ENCODE assay signal across 24 cellular contexts in the genomic region with DNA sequence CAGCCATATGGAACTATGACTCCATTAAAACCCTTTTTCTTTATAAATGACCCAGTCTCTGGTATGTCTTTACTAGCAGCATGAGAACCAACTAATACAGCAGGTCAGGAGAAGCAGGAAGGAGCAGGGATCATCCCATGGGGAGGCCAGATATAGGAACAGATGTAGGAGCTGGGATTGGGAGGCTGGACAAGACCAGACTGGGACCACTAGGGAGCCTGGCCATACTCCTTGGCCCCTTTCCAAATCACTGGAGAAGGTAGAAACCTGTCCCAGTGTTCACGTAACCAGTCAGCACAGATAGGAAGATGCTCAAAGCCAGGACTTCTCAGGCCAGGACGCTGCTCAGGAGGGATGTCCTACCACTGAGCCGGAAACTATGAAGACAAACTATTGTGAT.
DNase-seq lines count a peak whose midpoint lies in the region; ATAC-seq, FAIRE-seq and TF ChIP-seq lines count a peak whose summit lies in the region.
"Had no signal": no experiment of that assay in that cellular context is flagged by ENCODE, and none has a peak within 500 bp of the region (broad histone marks: within the 10 kb centered on the region; RNA-seq: fewer than 3 reads in every experiment).

No MANE protein-coding gene starts in this region.

- no peak overlapping the region for H3K4me2 ChIP-seq in osteoblast (ENCODE audit: insufficient read depth, low read length)
- H3K4me2 ChIP-seq: BLaER1 had no signal

- no peaks in the 10 kb centered on the region for H3K36me3 Mint-ChIP-seq in activated CD8-positive, alpha-beta memory T cell treated with anti-CD3 and anti-CD28 coated beads, Interleukin-2, amount 10 ng/mL, durations not matched to agents 7 days and 5 days
- H3K36me3 Mint-ChIP-seq: CD4-positive, CD25-positive, alpha-beta regulatory T cell had no signal

- no peaks in the 10 kb centered on the region for H4K20me1 ChIP-seq in osteoblast (ENCODE audit: insufficient read depth, low read length)
- H4K20me1 ChIP-seq: BLaER1 had no signal

- peaks cover 14% of the 10 kb centered on the region for H3K4me1 Mint-ChIP-seq in activated CD8-positive, alpha-beta memory T cell treated with anti-CD3 and anti-CD28 coated beads, Interleukin-2, amount 10 ng/mL, durations not matched to agents 7 days and 5 days

- no peak overlapping the region for H3K4me3 ChIP-seq in esophagus muscularis mucosa
- no peak overlapping the region for H3K4me3 ChIP-seq in osteoblast (ENCODE audit: insufficient read depth, low read length)
- H3K4me3 ChIP-seq: BLaER1 had no signal

- no peak for TF ChIP-seq EP300 in esophagus muscularis mucosa (IDR thresholded peaks at IDR 0.05)

- no peaks in the 10 kb centered on the region for H3K9me3 ChIP-seq in esophagus muscularis mucosa
- no peaks in the 10 kb centered on the region for H3K9me3 ChIP-seq in osteoblast (ENCODE audit: low read depth, low read length)
- H3K9me3 ChIP-seq: BLaER1 had no signal

- TF ChIP-seq CTCF in esophagus muscularis mucosa (IDR thresholded peaks at IDR 0.05) (no peak), osteoblast (IDR thresholded peaks at IDR 0.05; ENCODE audit: extremely low read depth, low read depth, low read length) (no peak)

- intact Hi-C loops in esophagus muscularis mucosa (cut with DNase I): no loop called here

- H3K36me3 ChIP-seq in esophagus muscularis mucosa (no peaks in the 10 kb centered on the region), osteoblast (ENCODE audit: insufficient read depth, low read length) (no peaks in the 10 kb centered on the region)
- H3K36me3 ChIP-seq: BLaER1 had no signal

- H3K4me1 ChIP-seq in esophagus muscularis mucosa (peaks cover 14 to 22% (median 20%) of the 10 kb centered on the region in 4 donors), osteoblast (ENCODE audit: insufficient read depth, low read length) (peaks cover 14% of the 10 kb centered on the region)

- H3K27ac Mint-ChIP-seq in activated CD8-positive, alpha-beta memory T cell treated with anti-CD3 and anti-CD28 coated beads, Interleukin-2, amount 10 ng/mL, durations not matched to agents 7 days and 5 days: no peak overlapping the region
- H3K27ac Mint-ChIP-seq: CD4-positive, CD25-positive, alpha-beta regulatory T cell had no signal

- CTCF ChIA-PET in activated CD8-positive, alpha-beta memory T cell treated with anti-CD3 and anti-CD28 coated beads, Interleukin-2, amount 10 ng/mL, durations not matched to agents 7 days and 5 days (lab: Charles Lee): interaction anchor here (1.1 to 14.2 kb wide), 6 partner anchors 10 to 70 kb away, joined by 3 to 609 read pairs (median 3); no protein-coding TSS in a partner anchor

- H3K4me3 Mint-ChIP-seq in activated CD8-positive, alpha-beta memory T cell treated with anti-CD3 and anti-CD28 coated beads, Interleukin-2, amount 10 ng/mL, durations not matched to agents 7 days and 5 days: no peak overlapping the region
- H3K4me3 Mint-ChIP-seq: CD4-positive, CD25-positive, alpha-beta regulatory T cell had no signal

- no peak overlapping the region for H2AFZ ChIP-seq in osteoblast (ENCODE audit: low read length)

- no peak for ATAC-seq in activated CD8-positive, alpha-beta memory T cell treated with anti-CD3 and anti-CD28 coated beads, Interleukin-2, amount 10 ng/mL, durations not matched to agents 7 days and 5 days
- ATAC-seq in GM21717 (IDR thresholded peaks at IDR 0.05; ENCODE audit: unreplicated experiment) (no peak), GM19035 (IDR thresholded peaks at IDR 0.05; ENCODE audit: unreplicated experiment) (no peak)
- ATAC-seq: Panc1 had no signal

- 96% methylated on average over 3 of the region's 3 CpGs for WGBS in esophagus muscularis mucosa

- peaks cover 24% of the 10 kb centered on the region for H3K27me3 Mint-ChIP-seq in activated CD8-positive, alpha-beta memory T cell treated with anti-CD3 and anti-CD28 coated beads, Interleukin-2, amount 10 ng/mL, durations not matched to agents 7 days and 5 days

- peak; percentile 37 for DNase-seq in activated CD8-positive, alpha-beta memory T cell treated with anti-CD3 and anti-CD28 coated beads for 24 hours
- no peak for DNase-seq in activated CD8-positive, alpha-beta memory T cell treated with anti-CD3 and anti-CD28 coated beads, Interleukin-2, amount 10 ng/mL, durations not matched to agents 7 days and 5 days
- DNase-seq in esophagus muscularis mucosa (ENCODE audit: extremely low spot score) (peak; percentile 88), osteoblast (ENCODE audit: insufficient read length, low spot score, missing footprints) (peak; percentile 51), GM12892 (ENCODE audit: insufficient read length) (no peak)
- DNase-seq: 8988T; CD4-positive, CD25-positive, alpha-beta regulatory T cell; DMS153; DND-41; H7; IMR-90; NCI-H1092; NCI-H1417 treated with DMSO at 0.1 percent for 48 hours; NCI-H1694 treated with DMSO at 0.1 percent for 48 hours; NCI-H2081; NCI-H226; NCI-H510A; NCI-H69; SHP77 had no signal

- no peak for FAIRE-seq in GM12892 (lab: Jason Lieb, UNC)

- no peaks in the 10 kb centered on the region for H3K9me3 Mint-ChIP-seq in activated CD8-positive, alpha-beta memory T cell treated with anti-CD3 and anti-CD28 coated beads, Interleukin-2, amount 10 ng/mL, durations not matched to agents 7 days and 5 days (ENCODE audit: low read depth)
- H3K9me3 Mint-ChIP-seq: CD4-positive, CD25-positive, alpha-beta regulatory T cell had no signal

- no peaks in the 10 kb centered on the region for H3K79me2 ChIP-seq in osteoblast (ENCODE audit: insufficient read depth, low read length)

- no peak for TF ChIP-seq POLR2A in esophagus muscularis mucosa (IDR thresholded peaks at IDR 0.05; ENCODE audit: low read depth)
- TF ChIP-seq POLR2A in GM12892 (IDR thresholded peaks at IDR 0.05; ENCODE audit: low read depth, low read length): no peak

- H3K27ac ChIP-seq in esophagus muscularis mucosa (replicated peaks in 1 of 4) (no peak overlapping the region), osteoblast (ENCODE audit: low read depth, low read length) (no peak overlapping the region)
- H3K27ac ChIP-seq: BLaER1, RWPE1 had no signal

- H3K27me3 ChIP-seq in esophagus muscularis mucosa (peaks cover 0 to 18% (median 2%) of the 10 kb centered on the region in 4 donors), osteoblast (ENCODE audit: insufficient read depth, low read length) (peaks cover 15% of the 10 kb centered on the region)
- H3K27me3 ChIP-seq: BLaER1 had no signal

Comparison
In these comparisons a context has a peak if more than half of its experiments do, and no peak if none do; other contexts are left out.
1. DNase-seq: peak in activated CD8-positive, alpha-beta memory T cell treated with anti-CD3 and anti-CD28 coated beads for 24 hours (single experiment), esophagus muscularis mucosa (single experiment) and osteoblast (single experiment); none in activated CD8-positive, alpha-beta memory T cell treated with anti-CD3 and anti-CD28 coated beads, Interleukin-2, amount 10 ng/mL, durations not matched to agents 7 days and 5 days (single experiment) and GM12892 (single experiment).